In genomic region chr14:52948039-52948438, GRCh38 we compare ENCODE assay signal across 16 cellular contexts. TPM values are rescaled to one million over a fixed set of nuclear protein-coding genes. Genes with fewer than 3 reads are reported as not detected.
DNase-seq lines count a peak whose midpoint lies in the region; ATAC-seq, FAIRE-seq and TF ChIP-seq lines count a peak whose summit lies in the region.
"Had no signal": no experiment of that assay in that cellular context is flagged by ENCODE, and none has a peak within 500 bp of the region (broad histone marks: within the 10 kb centered on the region; RNA-seq: fewer than 3 reads in every experiment).

No MANE protein-coding gene starts in this region.

- H3K9me3 Mint-ChIP-seq in GM23338 (no peaks in the 10 kb centered on the region; the same call in 2 of the 3 replicates), astrocyte (ENCODE audit: unreplicated experiment) (no peaks in the 10 kb centered on the region)
- H3K9me3 Mint-ChIP-seq: activated T-cell treated with anti-CD3 and anti-CD28 coated beads, Interleukin-2, amount 50 U/mL, for 24 hours had no signal

- H3K9me2 ChIP-seq in GM23338 (ENCODE audit: insufficient read depth): no peaks in the 10 kb centered on the region

- H3K4me3 Mint-ChIP-seq in GM23338 (peak overlapping the region; percentile 22; the same call in 2 of the 3 replicates), astrocyte (ENCODE audit: unreplicated experiment) (peak overlapping the region; percentile 99)
- H3K4me3 Mint-ChIP-seq: activated T-cell treated with anti-CD3 and anti-CD28 coated beads, Interleukin-2, amount 50 U/mL, for 24 hours had no signal

- H3K4me2 ChIP-seq in GM23338: peak overlapping the region; percentile 77
- H3K4me2 ChIP-seq in astrocyte (ENCODE audit: low read length): peak overlapping the region; percentile 95
- peak overlapping the region; percentile 89 for H3K4me2 ChIP-seq in skeletal muscle satellite cell (ENCODE audit: low read length)

- no peaks in the 10 kb centered on the region; the same call in 1 of the 2 replicates for H3K36me3 ChIP-seq in GM23338 (ENCODE audit: insufficient read depth)
- peaks cover 7% of the 10 kb centered on the region for H3K36me3 ChIP-seq in astrocyte (ENCODE audit: insufficient read depth, low read length)
- H3K36me3 ChIP-seq in skeletal muscle satellite cell (ENCODE audit: insufficient read depth, low read length): peaks cover 55% of the 10 kb centered on the region

- no peak for FAIRE-seq in astrocyte (lab: Jason Lieb, UNC)
- FAIRE-seq: urothelium cell line had no signal

- TF ChIP-seq CTCF in GM23338 (conservative IDR thresholded peaks at IDR 0.05; ENCODE audit: low read depth in 2 of 2): no peak
- TF ChIP-seq CTCF in astrocyte (IDR thresholded peaks at IDR 0.05; ENCODE audit: insufficient read depth, low read depth, low read length): no peak

- H3K4me3 ChIP-seq in GM23338: peak overlapping the region; percentile 88; the same call in 1 of the 2 replicates
- H3K4me3 ChIP-seq in astrocyte (ENCODE audit: insufficient read depth, low read depth, low read length): peak overlapping the region; percentile 98
- H3K4me3 ChIP-seq in skeletal muscle satellite cell (ENCODE audit: low read length): peak overlapping the region; percentile 91

- H3K36me3 Mint-ChIP-seq in GM23338 (ENCODE audit: low read depth) (peaks cover 40% of the 10 kb centered on the region), astrocyte (ENCODE audit: low read depth, unreplicated experiment) (peaks cover 10% of the 10 kb centered on the region)

- H3K27me3 ChIP-seq in GM23338 (ENCODE audit: insufficient read depth): no peaks in the 10 kb centered on the region
- H3K27me3 ChIP-seq in astrocyte (ENCODE audit: insufficient read depth, low read length): no peaks in the 10 kb centered on the region
- no peaks in the 10 kb centered on the region for H3K27me3 ChIP-seq in skeletal muscle satellite cell (ENCODE audit: control insufficient read depth, insufficient read depth, low read length)

- H3K27ac ChIP-seq in GM23338 (ENCODE audit: low read depth) (no peak overlapping the region), astrocyte (ENCODE audit: low read depth, low read length) (no peak overlapping the region)

- no peaks in the 10 kb centered on the region; the same call in 1 of the 2 replicates for H3F3A ChIP-seq in GM23338 (replicated peaks; ENCODE audit: low read depth)

- H3K4me1 Mint-ChIP-seq in GM23338: peaks cover 41% of the 10 kb centered on the region
- peaks cover 30% of the 10 kb centered on the region for H3K4me1 Mint-ChIP-seq in astrocyte (ENCODE audit: low read depth, unreplicated experiment)

- H3K27me3 Mint-ChIP-seq in GM23338 (ENCODE audit: insufficient read depth, low read depth, poor library complexity): peaks cover 8% of the 10 kb centered on the region
- no peaks in the 10 kb centered on the region for H3K27me3 Mint-ChIP-seq in astrocyte (ENCODE audit: low read depth, unreplicated experiment)

- H2AFZ ChIP-seq in GM23338 (no peak overlapping the region), astrocyte (ENCODE audit: low read depth, low read length) (no peak overlapping the region)

- no peak overlapping the region for H3K27ac Mint-ChIP-seq in GM23338
- peak overlapping the region; percentile 44 for H3K27ac Mint-ChIP-seq in astrocyte (ENCODE audit: unreplicated experiment)
- H3K27ac Mint-ChIP-seq: activated T-cell treated with anti-CD3 and anti-CD28 coated beads, Interleukin-2, amount 50 U/mL, for 24 hours had no signal

- H3K9ac ChIP-seq in astrocyte (ENCODE audit: low read length) (peak overlapping the region; percentile 97), skeletal muscle satellite cell (ENCODE audit: low read depth, low read length) (peak overlapping the region; percentile 89)

- no peaks in the 10 kb centered on the region for H3K9me3 ChIP-seq in astrocyte (ENCODE audit: insufficient read depth, low read depth, low read length)
- no peaks in the 10 kb centered on the region for H3K9me3 ChIP-seq in skeletal muscle satellite cell (replicated peaks; ENCODE audit: low read length)

- H3K79me2 ChIP-seq in GM23338 (replicated peaks; ENCODE audit: insufficient read depth) (peaks cover 75% of the 10 kb centered on the region), astrocyte (ENCODE audit: insufficient read depth, low read length) (peaks cover 79% of the 10 kb centered on the region)

- ATAC-seq in GM23338 (no peak), left lobe of liver (peak; percentile 50)
- ATAC-seq: left cardiac atrium had no signal

- DNase-seq in GM23338 (ENCODE audit: low spot score): no peak
- DNase-seq in astrocyte (ENCODE audit: low read depth): no peak
- peak; percentile 60 for DNase-seq in left lobe of liver (ENCODE audit: low spot score)
- no peak for DNase-seq in NCI-H2081 (lab: John Stamatoyannopoulos, UW)
- DNase-seq in AG20443 (ENCODE audit: low spot score): no peak
- no peak for DNase-seq in activated T-cell treated with anti-CD3 and anti-CD28 coated beads for 4 hours
- DNase-seq in A172 (ENCODE audit: low spot score): no peak
- DNase-seq: activated T-cell treated with anti-CD3 and anti-CD28 coated beads, Interleukin-2, amount 50 U/mL, for 24 hours; central memory CD4-positive, alpha-beta T cell; DMS 273 treated with DMSO at 0.1 percent for 48 hours; Kasumi-1; left cardiac atrium; NCI-H345; SHP77 treated with DMSO at 0.1 percent for 48 hours had no signal

- H4K20me1 ChIP-seq in GM23338 (replicated peaks; ENCODE audit: insufficient read depth) (no peaks in the 10 kb centered on the region), astrocyte (ENCODE audit: insufficient read depth, low read length) (peaks cover 74% of the 10 kb centered on the region)

- H3K4me1 ChIP-seq in GM23338 (ENCODE audit: insufficient read depth): peaks cover 24% of the 10 kb centered on the region
- peaks cover 20% of the 10 kb centered on the region for H3K4me1 ChIP-seq in astrocyte (ENCODE audit: insufficient read depth, low read length)
- peaks cover 37% of the 10 kb centered on the region for H3K4me1 ChIP-seq in skeletal muscle satellite cell (ENCODE audit: control insufficient read depth, insufficient read depth, low read length)

TF ChIP-seq in GM23338, 12 proteins besides CTCF, POLR2A, EP300 and RAD21 (continues in another document):
- TF ChIP-seq EZH2 (IDR thresholded peaks at IDR 0.05; ENCODE audit: low read depth, unreplicated experiment) (no peak), STAT1 (IDR thresholded peaks at IDR 0.05; ENCODE audit: unreplicated experiment) (no peak), POLR2AphosphoS5 (IDR thresholded peaks at IDR 0.05; ENCODE audit: low read depth) (no peak), CREB1 (CRISPR knock-in tag; IDR thresholded peaks at IDR 0.05; ENCODE audit: low read depth) (no peak), JUNB (IDR thresholded peaks at IDR 0.05; ENCODE audit: unreplicated experiment) (no peak)

RNA-seq across cellular contexts. Expression of gene FERMT2, which starts 2.8 kb away (rescaled TPM):
- 102 and 108 TPM in 2 replicates for total RNA-seq in GM23338 (2014; rRNA removed; shearing (Covaris generic))
- 148 and 152 TPM in 2 replicates for polyA plus RNA-seq in GM23338 (2016; fragmentation: Nextera tagmentation; extraction: Ambion mirVana)
- total RNA-seq in astrocyte (324 and 364 TPM in 2 replicates), left lobe of liver (61.5 TPM)
- total RNA-seq in skeletal muscle satellite cell (2012; rRNA removed): 132 and 161 TPM in 2 replicates
- 75.4 and 87.1 TPM in 2 replicates for total RNA-seq in A172 (2014; rRNA removed; shearing (Covaris generic))
